Comparison of ENCODE assay signal across 1 cellular context in the genomic region with DNA sequence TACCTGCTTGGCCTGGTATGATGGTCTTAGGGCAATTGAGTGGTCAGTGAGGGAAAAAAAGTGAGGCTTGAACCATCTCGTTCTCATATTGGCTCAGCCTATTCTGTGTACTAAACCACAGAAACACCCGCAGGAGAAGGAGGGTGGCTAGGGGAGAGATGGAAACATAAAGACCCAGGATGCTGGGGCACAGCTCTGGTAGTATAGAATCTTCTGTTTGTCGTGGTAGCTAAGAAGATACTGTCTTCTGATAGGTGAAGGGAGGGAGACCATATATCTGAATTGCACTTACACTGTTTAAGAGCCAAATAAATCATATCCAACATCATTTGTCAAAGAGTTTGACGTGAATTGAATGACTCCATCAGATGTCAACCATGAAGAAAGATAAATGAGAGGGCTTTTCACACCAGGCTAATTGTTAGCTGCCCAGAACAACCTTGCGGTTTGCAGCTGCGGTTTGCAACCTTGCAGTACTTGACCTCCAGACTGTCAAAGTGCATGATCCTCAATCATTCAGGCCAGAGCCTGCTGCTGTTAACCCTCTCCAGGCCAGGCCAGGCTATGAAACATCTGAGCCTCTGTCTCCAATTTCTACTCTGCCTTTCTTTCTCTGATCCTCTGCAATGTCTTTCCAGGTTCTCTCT.
TF ChIP-seq lines count a peak whose summit lies in the region.

No MANE protein-coding gene starts in this region.

TF ChIP-seq in K562, 482 proteins besides CTCF, POLR2A, EP300 and RAD21 (continued from another document and continues in another):
- TF ChIP-seq, protein P1, sequence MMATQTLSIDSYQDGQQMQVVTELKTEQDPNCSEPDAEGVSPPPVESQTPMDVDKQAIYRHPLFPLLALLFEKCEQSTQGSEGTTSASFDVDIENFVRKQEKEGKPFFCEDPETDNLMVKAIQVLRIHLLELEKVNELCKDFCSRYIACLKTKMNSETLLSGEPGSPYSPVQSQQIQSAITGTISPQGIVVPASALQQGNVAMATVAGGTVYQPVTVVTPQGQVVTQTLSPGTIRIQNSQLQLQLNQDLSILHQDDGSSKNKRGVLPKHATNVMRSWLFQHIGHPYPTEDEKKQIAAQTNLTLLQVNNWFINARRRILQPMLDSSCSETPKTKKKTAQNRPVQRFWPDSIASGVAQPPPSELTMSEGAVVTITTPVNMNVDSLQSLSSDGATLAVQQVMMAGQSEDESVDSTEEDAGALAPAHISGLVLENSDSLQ (IDR thresholded peaks at IDR 0.05) = peak; percentile 85
- TF ChIP-seq, protein P2, sequence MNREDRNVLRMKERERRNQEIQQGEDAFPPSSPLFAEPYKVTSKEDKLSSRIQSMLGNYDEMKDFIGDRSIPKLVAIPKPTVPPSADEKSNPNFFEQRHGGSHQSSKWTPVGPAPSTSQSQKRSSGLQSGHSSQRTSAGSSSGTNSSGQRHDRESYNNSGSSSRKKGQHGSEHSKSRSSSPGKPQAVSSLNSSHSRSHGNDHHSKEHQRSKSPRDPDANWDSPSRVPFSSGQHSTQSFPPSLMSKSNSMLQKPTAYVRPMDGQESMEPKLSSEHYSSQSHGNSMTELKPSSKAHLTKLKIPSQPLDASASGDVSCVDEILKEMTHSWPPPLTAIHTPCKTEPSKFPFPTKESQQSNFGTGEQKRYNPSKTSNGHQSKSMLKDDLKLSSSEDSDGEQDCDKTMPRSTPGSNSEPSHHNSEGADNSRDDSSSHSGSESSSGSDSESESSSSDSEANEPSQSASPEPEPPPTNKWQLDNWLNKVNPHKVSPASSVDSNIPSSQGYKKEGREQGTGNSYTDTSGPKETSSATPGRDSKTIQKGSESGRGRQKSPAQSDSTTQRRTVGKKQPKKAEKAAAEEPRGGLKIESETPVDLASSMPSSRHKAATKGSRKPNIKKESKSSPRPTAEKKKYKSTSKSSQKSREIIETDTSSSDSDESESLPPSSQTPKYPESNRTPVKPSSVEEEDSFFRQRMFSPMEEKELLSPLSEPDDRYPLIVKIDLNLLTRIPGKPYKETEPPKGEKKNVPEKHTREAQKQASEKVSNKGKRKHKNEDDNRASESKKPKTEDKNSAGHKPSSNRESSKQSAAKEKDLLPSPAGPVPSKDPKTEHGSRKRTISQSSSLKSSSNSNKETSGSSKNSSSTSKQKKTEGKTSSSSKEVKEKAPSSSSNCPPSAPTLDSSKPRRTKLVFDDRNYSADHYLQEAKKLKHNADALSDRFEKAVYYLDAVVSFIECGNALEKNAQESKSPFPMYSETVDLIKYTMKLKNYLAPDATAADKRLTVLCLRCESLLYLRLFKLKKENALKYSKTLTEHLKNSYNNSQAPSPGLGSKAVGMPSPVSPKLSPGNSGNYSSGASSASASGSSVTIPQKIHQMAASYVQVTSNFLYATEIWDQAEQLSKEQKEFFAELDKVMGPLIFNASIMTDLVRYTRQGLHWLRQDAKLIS (CRISPR knock-in tag; IDR thresholded peaks at IDR 0.05) = no peak
- TF ChIP-seq CHCHD3 (CRISPR knock-in tag; IDR thresholded peaks at IDR 0.05) (no peak), LCOR (CRISPR knock-in tag; IDR thresholded peaks at IDR 0.05) (no peak), ZNF586 (CRISPR knock-in tag; conservative IDR thresholded peaks at IDR 0.05) (no peak), STAT5A (IDR thresholded peaks at IDR 0.05; ENCODE audit: borderline replicate concordance, low read length) (peak; percentile 29; the same call in 1 of the 2 replicates), RUNX1 (IDR thresholded peaks at IDR 0.05; ENCODE audit: low read depth) (peak; percentile 92; the same call in 1 of the 2 replicates), ESRRA (IDR thresholded peaks at IDR 0.05; ENCODE audit: borderline replicate concordance, low read depth) (peak; percentile 94; the same call in 1 of the 2 replicates), ZNF41 (CRISPR knock-in tag; conservative IDR thresholded peaks at IDR 0.05) (no peak), TCF3 (CRISPR knock-in tag; IDR thresholded peaks at IDR 0.05) (peak; percentile 39; the same call in 1 of the 2 replicates), SAFB2 (IDR thresholded peaks at IDR 0.05; ENCODE audit: borderline replicate concordance, low read depth, low read length, severe bottlenecking) (no peak), HDAC2 (IDR thresholded peaks at IDR 0.05) (no peak), BCL6 (CRISPR knock-in tag; IDR thresholded peaks at IDR 0.05) (no peak), TAF7 (tag; IDR thresholded peaks at IDR 0.05) (no peak), POLR2AphosphoS5 (IDR thresholded peaks at IDR 0.05; ENCODE audit: control insufficient read depth, insufficient read depth, low read depth, low read length) (peak; percentile 30; the same call in 1 of the 2 replicates), HMG20B (CRISPR knock-in tag; IDR thresholded peaks at IDR 0.05) (no peak)
- TF ChIP-seq, protein P3, sequence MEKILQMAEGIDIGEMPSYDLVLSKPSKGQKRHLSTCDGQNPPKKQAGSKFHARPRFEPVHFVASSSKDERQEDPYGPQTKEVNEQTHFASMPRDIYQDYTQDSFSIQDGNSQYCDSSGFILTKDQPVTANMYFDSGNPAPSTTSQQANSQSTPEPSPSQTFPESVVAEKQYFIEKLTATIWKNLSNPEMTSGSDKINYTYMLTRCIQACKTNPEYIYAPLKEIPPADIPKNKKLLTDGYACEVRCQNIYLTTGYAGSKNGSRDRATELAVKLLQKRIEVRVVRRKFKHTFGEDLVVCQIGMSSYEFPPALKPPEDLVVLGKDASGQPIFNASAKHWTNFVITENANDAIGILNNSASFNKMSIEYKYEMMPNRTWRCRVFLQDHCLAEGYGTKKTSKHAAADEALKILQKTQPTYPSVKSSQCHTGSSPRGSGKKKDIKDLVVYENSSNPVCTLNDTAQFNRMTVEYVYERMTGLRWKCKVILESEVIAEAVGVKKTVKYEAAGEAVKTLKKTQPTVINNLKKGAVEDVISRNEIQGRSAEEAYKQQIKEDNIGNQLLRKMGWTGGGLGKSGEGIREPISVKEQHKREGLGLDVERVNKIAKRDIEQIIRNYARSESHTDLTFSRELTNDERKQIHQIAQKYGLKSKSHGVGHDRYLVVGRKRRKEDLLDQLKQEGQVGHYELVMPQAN (IDR thresholded peaks at IDR 0.05; ENCODE audit: borderline replicate concordance) = no peak
- TF ChIP-seq, protein P4, sequence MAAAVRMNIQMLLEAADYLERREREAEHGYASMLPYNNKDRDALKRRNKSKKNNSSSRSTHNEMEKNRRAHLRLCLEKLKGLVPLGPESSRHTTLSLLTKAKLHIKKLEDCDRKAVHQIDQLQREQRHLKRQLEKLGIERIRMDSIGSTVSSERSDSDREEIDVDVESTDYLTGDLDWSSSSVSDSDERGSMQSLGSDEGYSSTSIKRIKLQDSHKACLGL (CRISPR knock-in tag; IDR thresholded peaks at IDR 0.05; ENCODE audit: borderline replicate concordance, poor library complexity, severe bottlenecking) = no peak
- TF ChIP-seq, protein P5, sequence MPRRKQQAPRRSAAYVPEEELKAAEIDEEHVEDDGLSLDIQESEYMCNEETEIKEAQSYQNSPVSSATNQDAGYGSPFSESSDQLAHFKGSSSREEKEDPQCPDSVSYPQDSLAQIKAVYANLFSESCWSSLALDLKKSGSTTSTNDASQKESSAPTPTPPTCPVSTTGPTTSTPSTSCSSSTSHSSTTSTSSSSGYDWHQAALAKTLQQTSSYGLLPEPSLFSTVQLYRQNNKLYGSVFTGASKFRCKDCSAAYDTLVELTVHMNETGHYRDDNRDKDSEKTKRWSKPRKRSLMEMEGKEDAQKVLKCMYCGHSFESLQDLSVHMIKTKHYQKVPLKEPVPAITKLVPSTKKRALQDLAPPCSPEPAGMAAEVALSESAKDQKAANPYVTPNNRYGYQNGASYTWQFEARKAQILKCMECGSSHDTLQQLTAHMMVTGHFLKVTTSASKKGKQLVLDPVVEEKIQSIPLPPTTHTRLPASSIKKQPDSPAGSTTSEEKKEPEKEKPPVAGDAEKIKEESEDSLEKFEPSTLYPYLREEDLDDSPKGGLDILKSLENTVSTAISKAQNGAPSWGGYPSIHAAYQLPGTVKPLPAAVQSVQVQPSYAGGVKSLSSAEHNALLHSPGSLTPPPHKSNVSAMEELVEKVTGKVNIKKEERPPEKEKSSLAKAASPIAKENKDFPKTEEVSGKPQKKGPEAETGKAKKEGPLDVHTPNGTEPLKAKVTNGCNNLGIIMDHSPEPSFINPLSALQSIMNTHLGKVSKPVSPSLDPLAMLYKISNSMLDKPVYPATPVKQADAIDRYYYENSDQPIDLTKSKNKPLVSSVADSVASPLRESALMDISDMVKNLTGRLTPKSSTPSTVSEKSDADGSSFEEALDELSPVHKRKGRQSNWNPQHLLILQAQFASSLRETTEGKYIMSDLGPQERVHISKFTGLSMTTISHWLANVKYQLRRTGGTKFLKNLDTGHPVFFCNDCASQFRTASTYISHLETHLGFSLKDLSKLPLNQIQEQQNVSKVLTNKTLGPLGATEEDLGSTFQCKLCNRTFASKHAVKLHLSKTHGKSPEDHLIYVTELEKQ (CRISPR knock-in tag; IDR thresholded peaks at IDR 0.05) = no peak
- TF ChIP-seq, protein P6, sequence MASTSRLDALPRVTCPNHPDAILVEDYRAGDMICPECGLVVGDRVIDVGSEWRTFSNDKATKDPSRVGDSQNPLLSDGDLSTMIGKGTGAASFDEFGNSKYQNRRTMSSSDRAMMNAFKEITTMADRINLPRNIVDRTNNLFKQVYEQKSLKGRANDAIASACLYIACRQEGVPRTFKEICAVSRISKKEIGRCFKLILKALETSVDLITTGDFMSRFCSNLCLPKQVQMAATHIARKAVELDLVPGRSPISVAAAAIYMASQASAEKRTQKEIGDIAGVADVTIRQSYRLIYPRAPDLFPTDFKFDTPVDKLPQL (IDR thresholded peaks at IDR 0.05; ENCODE audit: extremely low read depth, insufficient read length) = no peak
- TF ChIP-seq, protein P7, sequence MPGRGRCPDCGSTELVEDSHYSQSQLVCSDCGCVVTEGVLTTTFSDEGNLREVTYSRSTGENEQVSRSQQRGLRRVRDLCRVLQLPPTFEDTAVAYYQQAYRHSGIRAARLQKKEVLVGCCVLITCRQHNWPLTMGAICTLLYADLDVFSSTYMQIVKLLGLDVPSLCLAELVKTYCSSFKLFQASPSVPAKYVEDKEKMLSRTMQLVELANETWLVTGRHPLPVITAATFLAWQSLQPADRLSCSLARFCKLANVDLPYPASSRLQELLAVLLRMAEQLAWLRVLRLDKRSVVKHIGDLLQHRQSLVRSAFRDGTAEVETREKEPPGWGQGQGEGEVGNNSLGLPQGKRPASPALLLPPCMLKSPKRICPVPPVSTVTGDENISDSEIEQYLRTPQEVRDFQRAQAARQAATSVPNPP (IDR thresholded peaks at IDR 0.05; ENCODE audit: borderline replicate concordance, insufficient read depth, insufficient read length) = no peak
- TF ChIP-seq, protein P8, sequence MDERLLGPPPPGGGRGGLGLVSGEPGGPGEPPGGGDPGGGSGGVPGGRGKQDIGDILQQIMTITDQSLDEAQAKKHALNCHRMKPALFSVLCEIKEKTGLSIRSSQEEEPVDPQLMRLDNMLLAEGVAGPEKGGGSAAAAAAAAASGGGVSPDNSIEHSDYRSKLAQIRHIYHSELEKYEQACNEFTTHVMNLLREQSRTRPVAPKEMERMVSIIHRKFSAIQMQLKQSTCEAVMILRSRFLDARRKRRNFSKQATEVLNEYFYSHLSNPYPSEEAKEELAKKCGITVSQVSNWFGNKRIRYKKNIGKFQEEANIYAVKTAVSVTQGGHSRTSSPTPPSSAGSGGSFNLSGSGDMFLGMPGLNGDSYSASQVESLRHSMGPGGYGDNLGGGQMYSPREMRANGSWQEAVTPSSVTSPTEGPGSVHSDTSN (CRISPR knock-in tag; IDR thresholded peaks at IDR 0.05; ENCODE audit: low read depth) = no peak
- TF ChIP-seq, protein P8 (tag; conservative IDR thresholded peaks at IDR 0.05; ENCODE audit: low read depth) = peak; percentile 89
- TF ChIP-seq, protein P9, sequence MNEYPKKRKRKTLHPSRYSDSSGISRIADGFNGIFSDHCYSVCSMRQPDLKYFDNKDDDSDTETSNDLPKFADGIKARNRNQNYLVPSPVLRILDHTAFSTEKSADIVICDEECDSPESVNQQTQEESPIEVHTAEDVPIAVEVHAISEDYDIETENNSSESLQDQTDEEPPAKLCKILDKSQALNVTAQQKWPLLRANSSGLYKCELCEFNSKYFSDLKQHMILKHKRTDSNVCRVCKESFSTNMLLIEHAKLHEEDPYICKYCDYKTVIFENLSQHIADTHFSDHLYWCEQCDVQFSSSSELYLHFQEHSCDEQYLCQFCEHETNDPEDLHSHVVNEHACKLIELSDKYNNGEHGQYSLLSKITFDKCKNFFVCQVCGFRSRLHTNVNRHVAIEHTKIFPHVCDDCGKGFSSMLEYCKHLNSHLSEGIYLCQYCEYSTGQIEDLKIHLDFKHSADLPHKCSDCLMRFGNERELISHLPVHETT (CRISPR knock-in tag; conservative IDR thresholded peaks at IDR 0.05 in 1 of 2, IDR thresholded peaks at IDR 0.05 in 1 of 2) = no peak
